In the genomic region with DNA sequence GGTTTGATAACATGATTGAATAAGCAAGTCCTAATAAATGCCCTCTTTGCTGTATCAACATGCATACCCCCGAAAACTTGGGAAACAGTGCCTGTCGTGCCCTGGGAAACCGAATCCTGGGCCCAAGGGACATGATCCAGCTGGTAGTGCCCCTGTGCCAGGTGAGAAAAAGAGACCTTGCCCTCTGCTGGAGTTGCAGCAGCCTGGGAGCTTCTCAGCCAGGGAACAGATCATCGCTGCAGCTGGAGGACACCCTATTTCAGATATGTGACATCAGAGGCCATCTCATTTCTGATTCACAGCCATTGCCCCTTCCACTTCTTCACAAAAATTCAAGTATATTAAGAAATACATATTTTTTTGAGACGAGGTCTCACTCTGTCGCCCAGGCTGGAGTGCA, we compare ENCODE assay signal across 16 cellular contexts. TPM values are rescaled to one million over a fixed set of nuclear protein-coding genes. Genes with fewer than 3 reads are reported as not detected.
DNase-seq lines count a peak whose midpoint lies in the region; ATAC-seq and TF ChIP-seq lines count a peak whose summit lies in the region.
"Had no signal": no experiment of that assay in that cellular context is flagged by ENCODE, and none has a peak within 500 bp of the region (broad histone marks: within the 10 kb centered on the region; RNA-seq: fewer than 3 reads in every experiment).

No MANE protein-coding gene starts in this region.

- no peaks in the 10 kb centered on the region for H3K36me3 ChIP-seq in CD8-positive, alpha-beta T cell (ENCODE audit: insufficient read depth, low read length)
- H3K36me3 ChIP-seq in neural progenitor cell (no peaks in the 10 kb centered on the region), hepatocyte (replicated peaks; ENCODE audit: insufficient read depth, low read depth) (no peaks in the 10 kb centered on the region)
- H3K36me3 ChIP-seq: pancreas, upper lobe of left lung had no signal

- no peak overlapping the region for H3K4me2 ChIP-seq in neural progenitor cell
- no peak overlapping the region for H3K4me2 ChIP-seq in hepatocyte

- H4K20me1 ChIP-seq in neural progenitor cell (ENCODE audit: low read depth) (no peaks in the 10 kb centered on the region), hepatocyte (ENCODE audit: insufficient read depth, poor library complexity, severe bottlenecking) (no peaks in the 10 kb centered on the region)

- no peak overlapping the region for H3K27ac ChIP-seq in CD8-positive, alpha-beta T cell (ENCODE audit: low read depth, low read length)
- H3K27ac ChIP-seq in neural progenitor cell (no peak overlapping the region), hepatocyte (no peak overlapping the region)
- H3K27ac ChIP-seq: pancreas, upper lobe of left lung had no signal

- POLR2A ChIA-PET in activated CD4-positive, alpha-beta T cell treated with anti-CD3 and anti-CD28 coated beads, Interleukin-2, amount 10 ng/mL, durations not matched to agents 7 days and 5 days (lab: Charles Lee) = interaction anchor here (0.7 kb wide), 1 partner anchor 79 kb away, joined by 3 read pairs; no protein-coding TSS in a partner anchor
- POLR2A ChIA-PET in CD8-positive, alpha-beta T cell (lab: Charles Lee) = interaction anchor here (1.0 to 2.2 kb wide), 5 partner anchors 9 to 71 kb away, joined by 3 to 6 read pairs (median 3); no protein-coding TSS in a partner anchor

- TF ChIP-seq CTCF in CD8-positive, alpha-beta T cell (IDR thresholded peaks at IDR 0.05) = no peak
- TF ChIP-seq CTCF in neural progenitor cell (IDR thresholded peaks at IDR 0.05) (no peak), hepatocyte (IDR thresholded peaks at IDR 0.05; ENCODE audit: poor library complexity) (no peak)

- no peak for ATAC-seq in CD8-positive, alpha-beta T cell
- no peak for ATAC-seq in T-helper 17 cell
- no peak for ATAC-seq in HG03520 (IDR thresholded peaks at IDR 0.05; ENCODE audit: unreplicated experiment)
- ATAC-seq: left ventricle myocardium superior had no signal

- no peaks in the 10 kb centered on the region for H3K9me2 ChIP-seq in hepatocyte (replicated peaks; ENCODE audit: insufficient read depth)

- no peak overlapping the region for H3K4me3 Mint-ChIP-seq in activated CD4-positive, alpha-beta T cell treated with anti-CD3 and anti-CD28 coated beads, Interleukin-2, amount 10 ng/mL, durations not matched to agents 7 days and 5 days
- H3K4me3 Mint-ChIP-seq in CD8-positive, alpha-beta T cell = peak overlapping the region; percentile 66
- H3K4me3 Mint-ChIP-seq in T-helper 17 cell (no peak overlapping the region), neural progenitor cell (no peak overlapping the region)

- H3K27me3 Mint-ChIP-seq in activated CD4-positive, alpha-beta T cell treated with anti-CD3 and anti-CD28 coated beads, Interleukin-2, amount 10 ng/mL, durations not matched to agents 7 days and 5 days = peaks cover 4% of the 10 kb centered on the region
- H3K27me3 Mint-ChIP-seq in CD8-positive, alpha-beta T cell (ENCODE audit: low read depth) = no peaks in the 10 kb centered on the region
- H3K27me3 Mint-ChIP-seq in T-helper 17 cell (no peaks in the 10 kb centered on the region), neural progenitor cell (ENCODE audit: insufficient read depth, low read depth) (peaks cover 8% of the 10 kb centered on the region)

- no peak for DNase-seq in activated CD4-positive, alpha-beta T cell treated with anti-CD3 and anti-CD28 coated beads, Interleukin-2, amount 10 ng/mL, durations not matched to agents 7 days and 5 days
- no peak for DNase-seq in activated CD4-positive, alpha-beta T cell treated with anti-CD3 and anti-CD28 coated beads for 1 hour
- no peak for DNase-seq in CD8-positive, alpha-beta T cell
- no peak for DNase-seq in T-helper 17 cell
- no peak for DNase-seq in neural progenitor cell (ENCODE audit: low spot score)
- DNase-seq in hepatocyte (ENCODE audit: low spot score) = no peak
- no peak for DNase-seq in NCI-H345 treated with DMSO at 0.1 percent for 48 hours (lab: John Stamatoyannopoulos, UW; ENCODE audit: unreplicated experiment)
- DNase-seq: EL, left ventricle myocardium superior, NCI-H2081 treated with DMSO at 0.1 percent for 48 hours, NCI-H774, pancreas had no signal

- intact Hi-C loops in CD8-positive, alpha-beta T cell (cut with DNase I, micrococcal nuclease) = no loop called here

- no peaks in the 10 kb centered on the region for H3K9me3 ChIP-seq in CD8-positive, alpha-beta T cell (ENCODE audit: low read length)
- H3K9me3 ChIP-seq in T-helper 17 cell (ENCODE audit: control insufficient read depth, low read length, poor library complexity, severe bottlenecking) (no peaks in the 10 kb centered on the region), neural progenitor cell (ENCODE audit: low read depth) (no peaks in the 10 kb centered on the region), hepatocyte (ENCODE audit: low read depth) (no peaks in the 10 kb centered on the region)
- H3K9me3 ChIP-seq: pancreas, upper lobe of left lung had no signal

- H3K36me3 Mint-ChIP-seq in activated CD4-positive, alpha-beta T cell treated with anti-CD3 and anti-CD28 coated beads, Interleukin-2, amount 10 ng/mL, durations not matched to agents 7 days and 5 days (ENCODE audit: low read depth) = no peaks in the 10 kb centered on the region
- no peaks in the 10 kb centered on the region for H3K36me3 Mint-ChIP-seq in CD8-positive, alpha-beta T cell
- no peaks in the 10 kb centered on the region for H3K36me3 Mint-ChIP-seq in T-helper 17 cell (ENCODE audit: low read depth)
- H3K36me3 Mint-ChIP-seq in neural progenitor cell = no peaks in the 10 kb centered on the region
- H3K36me3 Mint-ChIP-seq: IgD-negative memory B cell had no signal

- H2AFZ ChIP-seq in neural progenitor cell (replicated peaks) (no peak overlapping the region), hepatocyte (no peak overlapping the region)

- CTCF ChIA-PET in activated CD4-positive, alpha-beta T cell treated with anti-CD3 and anti-CD28 coated beads, Interleukin-2, amount 10 ng/mL, durations not matched to agents 7 days and 5 days (lab: Charles Lee) = interaction anchor here (1.1 to 3.1 kb wide), 5 partner anchors 8 to 51 kb away, joined by 3 to 21 read pairs (median 6); no protein-coding TSS in a partner anchor
- CTCF ChIA-PET in CD8-positive, alpha-beta T cell (lab: Charles Lee) = interaction anchor here (1.1 to 20.4 kb wide), 5 partner anchors 10 to 35 kb away, joined by 4 to 328 read pairs (median 8); a partner anchor contains a TSS

- H3K27ac Mint-ChIP-seq in activated CD4-positive, alpha-beta T cell treated with anti-CD3 and anti-CD28 coated beads, Interleukin-2, amount 10 ng/mL, durations not matched to agents 7 days and 5 days = peak overlapping the region; percentile 85
- peak overlapping the region; percentile 78 for H3K27ac Mint-ChIP-seq in CD8-positive, alpha-beta T cell
- H3K27ac Mint-ChIP-seq in T-helper 17 cell = peak overlapping the region; percentile 79
- peak overlapping the region; percentile 33 for H3K27ac Mint-ChIP-seq in neural progenitor cell

- no peaks in the 10 kb centered on the region for H3K27me3 ChIP-seq in CD8-positive, alpha-beta T cell (ENCODE audit: insufficient read depth, low read length)
- H3K27me3 ChIP-seq in neural progenitor cell (no peaks in the 10 kb centered on the region), hepatocyte (no peaks in the 10 kb centered on the region)
- H3K27me3 ChIP-seq: pancreas, upper lobe of left lung had no signal

- H3K4me1 Mint-ChIP-seq in activated CD4-positive, alpha-beta T cell treated with anti-CD3 and anti-CD28 coated beads, Interleukin-2, amount 10 ng/mL, durations not matched to agents 7 days and 5 days = peaks cover 43% of the 10 kb centered on the region
- H3K4me1 Mint-ChIP-seq in CD8-positive, alpha-beta T cell (ENCODE audit: low read depth) = peaks cover 32% of the 10 kb centered on the region
- H3K4me1 Mint-ChIP-seq in T-helper 17 cell (peaks cover 22% of the 10 kb centered on the region), neural progenitor cell (peaks cover 2% of the 10 kb centered on the region)

- no peak overlapping the region for H3K9ac ChIP-seq in neural progenitor cell

- H3K79me2 ChIP-seq in neural progenitor cell (ENCODE audit: low read depth) (no peaks in the 10 kb centered on the region), hepatocyte (no peaks in the 10 kb centered on the region)

- no peaks in the 10 kb centered on the region for H3K9me3 Mint-ChIP-seq in activated CD4-positive, alpha-beta T cell treated with anti-CD3 and anti-CD28 coated beads, Interleukin-2, amount 10 ng/mL, durations not matched to agents 7 days and 5 days
- H3K9me3 Mint-ChIP-seq in CD8-positive, alpha-beta T cell = no peaks in the 10 kb centered on the region
- H3K9me3 Mint-ChIP-seq in neural progenitor cell = no peaks in the 10 kb centered on the region
- H3K9me3 Mint-ChIP-seq: IgD-negative memory B cell had no signal

- H3K4me1 ChIP-seq in CD8-positive, alpha-beta T cell (ENCODE audit: insufficient read depth, low read length) = peaks cover 15% of the 10 kb centered on the region
- H3K4me1 ChIP-seq in neural progenitor cell (no peaks in the 10 kb centered on the region), hepatocyte (ENCODE audit: insufficient read depth) (peaks cover under 1% of the 10 kb centered on the region)
- H3K4me1 ChIP-seq: pancreas had no signal

- H3F3A ChIP-seq in neural progenitor cell (ENCODE audit: low read depth) = peaks cover under 1% of the 10 kb centered on the region

- 91% methylated on average over 6 of the region's 6 CpGs for WGBS in hepatocyte (ENCODE audit: low lambda C conversion rate, missing lambda C conversion rate)

- no peak overlapping the region for H3K4me3 ChIP-seq in CD8-positive, alpha-beta T cell (ENCODE audit: low read depth, low read length)
- H3K4me3 ChIP-seq in neural progenitor cell (no peak overlapping the region), hepatocyte (no peak overlapping the region)
- H3K4me3 ChIP-seq: pancreas, skin epidermis, upper lobe of left lung had no signal

RNA-seq across cellular contexts. Expression of a gene that starts 32.3 kb away (rescaled TPM):
- 10 to 100 TPM; 12.0 to 12.8 TPM for total RNA-seq in activated CD4-positive, alpha-beta T cell treated with anti-CD3 and anti-CD28 coated beads, Interleukin-2, amount 10 ng/mL, durations not matched to agents 7 days and 5 days
- total RNA-seq in CD8-positive, alpha-beta T cell = 1 to 10 TPM; 2.5 to 4.8 TPM
- total RNA-seq in T-helper 17 cell (1 to 10 TPM; 3.7 to 5.6 TPM), neural progenitor cell (ENCODE audit: low replicate concordance) (2.0 and 4.7 TPM in 2 replicates), hepatocyte (10.3 and 14.2 TPM in 2 replicates)
- 19.8 and 21.0 TPM in 2 replicates for polyA plus RNA-seq in hepatocyte

RNA-seq across cellular contexts. Expression of a gene that starts 33.5 kb away (rescaled TPM):
- total RNA-seq in activated CD4-positive, alpha-beta T cell treated with anti-CD3 and anti-CD28 coated beads, Interleukin-2, amount 10 ng/mL, durations not matched to agents 7 days and 5 days = 1 to 10 TPM; 3.4 to 3.5 TPM
- 1 to 10 TPM; 1.1 to 2.2 TPM for total RNA-seq in CD8-positive, alpha-beta T cell
- total RNA-seq in T-helper 17 cell (1 to 10 TPM; 2.9 to 8.4 TPM), neural progenitor cell (ENCODE audit: low replicate concordance) (5.3 and 28.1 TPM in 2 replicates), hepatocyte (35.6 and 44.5 TPM in 2 replicates)
- 96.9 and 136 TPM in 2 replicates for polyA plus RNA-seq in hepatocyte

RNA-seq across cellular contexts. Expression of a gene that starts 34.7 kb away (rescaled TPM):
- 100 to 1,000 TPM; 118 to 122 TPM for total RNA-seq in activated CD4-positive, alpha-beta T cell treated with anti-CD3 and anti-CD28 coated beads, Interleukin-2, amount 10 ng/mL, durations not matched to agents 7 days and 5 days
- total RNA-seq in CD8-positive, alpha-beta T cell = 10 to 100 TPM; 29.2 to 29.6 TPM
- total RNA-seq in T-helper 17 cell (10 to 100 TPM; 47.6 to 52.6 TPM), neural progenitor cell (ENCODE audit: low replicate concordance) (15.3 and 18.0 TPM in 2 replicates), hepatocyte (9.7 and 15.7 TPM in 2 replicates)
- 29.9 and 38.8 TPM in 2 replicates for polyA plus RNA-seq in hepatocyte

Comparison
In these comparisons a context has a peak if more than half of its experiments do, and no peak if none do; other contexts are left out.
1. H3K27ac Mint-ChIP-seq: peak in every context shown above with its lines; median percentile 85 in activated CD4-positive, alpha-beta T cell treated with anti-CD3 and anti-CD28 coated beads, Interleukin-2, amount 10 ng/mL, durations not matched to agents 7 days and 5 days; 79 in T-helper 17 cell; 78 in CD8-positive, alpha-beta T cell; 33 in neural progenitor cell.